ENCODE assay signal across 8 cellular contexts in the genomic region with DNA sequence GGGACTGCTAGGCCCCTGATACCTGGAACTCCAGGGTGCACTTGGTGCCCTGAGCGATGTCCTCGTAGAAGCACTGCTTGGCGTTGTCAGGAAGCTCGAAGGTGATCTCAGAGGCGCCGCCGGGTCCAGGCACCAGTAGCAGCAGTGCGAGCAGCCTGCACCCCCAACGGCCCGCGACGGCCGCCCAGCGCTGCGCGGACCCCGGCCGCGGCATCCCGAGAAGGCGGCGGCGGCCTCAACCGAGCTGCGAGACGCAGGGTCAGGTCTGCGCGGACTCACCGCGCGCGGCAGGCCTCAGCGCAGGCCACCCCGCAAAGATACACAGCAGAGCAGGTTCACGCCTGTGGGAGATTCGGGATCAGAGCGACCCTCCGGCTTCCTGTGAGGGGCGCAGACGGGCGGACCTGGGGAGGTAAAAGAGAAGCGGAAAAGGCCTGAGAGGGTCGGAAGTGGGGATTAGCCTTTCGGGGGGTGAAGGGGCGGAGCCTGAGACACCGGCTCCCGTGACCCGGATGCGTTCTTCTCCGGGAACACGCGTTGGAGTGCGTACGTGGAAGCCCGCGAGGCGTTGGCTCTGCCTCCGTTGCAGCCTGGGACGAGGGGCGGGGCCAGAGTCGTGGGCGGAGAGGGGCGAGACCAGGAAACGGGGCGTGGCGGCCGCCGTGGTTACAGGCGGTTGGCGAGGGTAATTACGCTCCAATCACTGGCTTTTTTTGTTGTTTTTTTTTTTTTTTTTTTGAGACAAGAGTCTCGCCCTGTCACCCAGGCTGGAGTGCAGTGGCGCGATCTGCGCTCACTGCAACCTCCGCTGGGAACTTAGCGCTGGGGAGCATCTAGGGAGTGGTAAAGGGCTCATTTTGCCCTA. TPM values are rescaled to one million over a fixed set of nuclear protein-coding genes. Genes with fewer than 3 reads are reported as not detected.
DNase-seq lines count a peak whose midpoint lies in the region; ATAC-seq and TF ChIP-seq lines count a peak whose summit lies in the region.

A gene (minus strand): TSS at position 458 of the 865 bp plus-strand sequence. CDS start 244 bp downstream, at position 214.

- H3K27ac ChIP-seq in HUES64 (ENCODE audit: low read depth, low read length) (peak within 1 kb of the TSS; percentile 82), OCI-LY1 (ENCODE audit: low read depth, low read length, poor library complexity, severe bottlenecking) (peak within 1 kb of the TSS; percentile 80)

- no peaks in the 10 kb centered on the region for H3F3A ChIP-seq in OCI-LY1 (ENCODE audit: insufficient read depth, low read length)

- peaks cover 21% of the 10 kb centered on the region for H3K36me3 ChIP-seq in HUES64 (ENCODE audit: insufficient read depth, low read length)
- H3K36me3 ChIP-seq in OCI-LY1 (ENCODE audit: insufficient read depth, low read length), result peaks cover 18% of the 10 kb centered on the region; the same call in 1 of the 2 replicates

- BruUV-seq in Calu3 (replicated peaks; lab: Mats Ljungman, UMichigan), result no TSS peak

- TF ChIP-seq CTCF in Calu3 (IDR thresholded peaks at IDR 0.05; ENCODE audit: unreplicated experiment) (no peak), OCI-LY1 (IDR thresholded peaks at IDR 0.05; ENCODE audit: low read length) (no peak; the same call in 1 of the 2 replicates), endothelial cell (IDR thresholded peaks at IDR 0.05; ENCODE audit: unreplicated experiment) (peak; percentile 13), mesothelial cell of epicardium (IDR thresholded peaks at IDR 0.05; ENCODE audit: unreplicated experiment) (no peak)

- no peaks in the 10 kb centered on the region for H3K27me3 ChIP-seq in HUES64 (ENCODE audit: insufficient read depth, low read length)
- H3K27me3 ChIP-seq in OCI-LY1 (ENCODE audit: insufficient read depth, low read length), result no peaks in the 10 kb centered on the region

- WGBS in HUES64, result under 1% methylated on average over 77 of the region's 77 CpGs

- intact Hi-C loops in Calu3 (cut with micrococcal nuclease; ENCODE audit: unreplicated experiment), result no loop called here

- H3K9me2 ChIP-seq in OCI-LY1 (ENCODE audit: low read depth, low read length), result no peaks in the 10 kb centered on the region

- no peak within 1 kb of the TSS for H3K27ac Mint-ChIP-seq in Calu3 (ENCODE audit: unreplicated experiment)
- peak within 1 kb of the TSS; percentile 94 for H3K27ac Mint-ChIP-seq in endothelial cell (ENCODE audit: unreplicated experiment)
- H3K27ac Mint-ChIP-seq in mesothelial cell of epicardium, result peak within 1 kb of the TSS; percentile 99

- peaks cover 24% of the 10 kb centered on the region for H3K4me1 ChIP-seq in HUES64 (ENCODE audit: insufficient read depth, low read length)
- H3K4me1 ChIP-seq in OCI-LY1 (ENCODE audit: insufficient read depth, low read length, severe bottlenecking), result peaks cover 44% of the 10 kb centered on the region

- H4K20me1 ChIP-seq in OCI-LY1 (ENCODE audit: insufficient read depth, low read length), result no peaks in the 10 kb centered on the region

- peak within 1 kb of the TSS; percentile 82 for H3K9ac ChIP-seq in HUES64 (ENCODE audit: low read depth, low read length)
- H3K9ac ChIP-seq in OCI-LY1 (ENCODE audit: low read length), result peak within 1 kb of the TSS; percentile 95

- peaks cover 20% of the 10 kb centered on the region for H3K4me1 Mint-ChIP-seq in Calu3 (ENCODE audit: low read depth, unreplicated experiment)
- H3K4me1 Mint-ChIP-seq in endothelial cell (ENCODE audit: unreplicated experiment), result peaks cover 17% of the 10 kb centered on the region
- peaks cover 18% of the 10 kb centered on the region for H3K4me1 Mint-ChIP-seq in mesothelial cell of epicardium

- DNase-seq in Calu3, result peak; percentile 100
- peak; percentile 100 for DNase-seq in activated CD8-positive, alpha-beta memory T cell treated with anti-CD3 and anti-CD28 coated beads, Interleukin-2, amount 50 U/mL, for 4 hours
- peak; percentile 99 for DNase-seq in endothelial cell (ENCODE audit: low spot score)
- peak; percentile 96 to 97 for DNase-seq in mesothelial cell of epicardium (ENCODE audit: low spot score in 2 of 2, unreplicated experiment in 2 of 2)
- peak; percentile 100 for DNase-seq in stimulated activated CD8-positive, alpha-beta memory T cell treated with anti-CD3 and anti-CD28 coated beads, Interleukin-15, amount 100 ng/mL, for 48 hours (ENCODE audit: low read depth in 2 of 2)

- ATAC-seq in GM21447 (IDR thresholded peaks at IDR 0.05; ENCODE audit: unreplicated experiment), result peak; percentile 89

- H3K4me3 ChIP-seq in HUES64 (ENCODE audit: low read length), result peak within 1 kb of the TSS; percentile 80
- H3K4me3 ChIP-seq in OCI-LY1 (ENCODE audit: low read depth, low read length, poor library complexity, severe bottlenecking), result peak within 1 kb of the TSS; percentile 97

- CTCF ChIA-PET in Calu3 (lab: Charles Lee), result interaction anchor here (0.7 to 2.0 kb wide), 5 partner anchors 9 to 401 kb away, joined by 4 to 7 read pairs (median 7); no protein-coding TSS in a partner anchor

- peaks cover 47% of the 10 kb centered on the region for H3K79me2 ChIP-seq in OCI-LY1 (ENCODE audit: insufficient read depth, low read length)

- H3K27me3 Mint-ChIP-seq in Calu3 (ENCODE audit: unreplicated experiment) (no peaks in the 10 kb centered on the region), endothelial cell (ENCODE audit: unreplicated experiment) (no peaks in the 10 kb centered on the region), mesothelial cell of epicardium (ENCODE audit: low read depth) (no peaks in the 10 kb centered on the region)

- H3K9me3 Mint-ChIP-seq in Calu3 (ENCODE audit: low read depth, unreplicated experiment) (no peaks in the 10 kb centered on the region), endothelial cell (ENCODE audit: unreplicated experiment) (no peaks in the 10 kb centered on the region), mesothelial cell of epicardium (no peaks in the 10 kb centered on the region)

- H3K4me2 ChIP-seq in OCI-LY1 (ENCODE audit: low read length), result peak within 1 kb of the TSS; percentile 99

- H3K4me3 Mint-ChIP-seq in Calu3 (ENCODE audit: low read depth, unreplicated experiment) (no peak within 1 kb of the TSS), endothelial cell (ENCODE audit: unreplicated experiment) (peak within 1 kb of the TSS; percentile 95), mesothelial cell of epicardium (no peak within 1 kb of the TSS)

- H3K36me3 Mint-ChIP-seq in Calu3 (ENCODE audit: insufficient read depth, unreplicated experiment), result peaks cover under 1% of the 10 kb centered on the region
- no peaks in the 10 kb centered on the region for H3K36me3 Mint-ChIP-seq in endothelial cell (ENCODE audit: low read depth, unreplicated experiment)
- H3K36me3 Mint-ChIP-seq in mesothelial cell of epicardium, result no peaks in the 10 kb centered on the region

- H3K9me3 ChIP-seq in HUES64 (ENCODE audit: insufficient read depth, low read depth, low read length) (no peaks in the 10 kb centered on the region), OCI-LY1 (ENCODE audit: low read length) (no peaks in the 10 kb centered on the region)

- peak within 1 kb of the TSS; percentile 73 for H2AFZ ChIP-seq in OCI-LY1 (ENCODE audit: low read length)

RNA-seq across cellular contexts. Expression of the gene that starts here (rescaled TPM):
- total RNA-seq in Calu3 (2022), result 121 and 137 TPM in 2 replicates
- polyA plus RNA-seq in HUES64 (2013, experiment 1 of 2), result 44.3 TPM
- 47.9 TPM for polyA plus RNA-seq in HUES64 (2013, experiment 2 of 2)
- total RNA-seq in endothelial cell (ENCODE audit: unreplicated experiment), result 89.9 TPM
- 73.3 to 76.7 TPM (median 76.0 TPM) in 3 replicates for total RNA-seq in mesothelial cell of epicardium

Comparison
In these comparisons a context has a peak if more than half of its experiments do, and no peak if none do; other contexts are left out.
1. Peak in every context shown above with its lines: DNase-seq, ATAC-seq, H3K4me3 ChIP-seq and H3K27ac ChIP-seq.